Comparison of ENCODE assay signal across 16 cellular contexts in the genomic region with DNA sequence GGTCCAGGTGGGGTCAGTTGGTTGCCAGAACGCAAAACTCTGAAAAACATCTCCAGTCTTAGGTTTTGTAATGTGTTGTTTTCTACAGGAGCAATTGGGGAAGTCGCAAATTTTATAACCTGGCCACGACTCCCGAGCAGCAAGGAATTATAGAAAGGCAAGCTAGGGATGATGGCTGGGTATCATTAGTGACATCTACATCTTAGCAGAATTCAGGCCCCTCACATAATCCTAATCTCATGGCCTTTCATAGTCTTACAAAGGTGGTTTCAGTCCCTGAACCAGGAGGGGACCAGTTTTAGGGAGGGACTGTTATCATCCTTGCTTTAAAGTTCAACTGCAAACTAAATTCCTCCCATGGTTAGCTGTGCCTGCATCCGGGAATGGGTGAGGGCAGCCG.
"Had no signal": no experiment of that assay in that cellular context is flagged by ENCODE, and none has a peak within 500 bp of the region (broad histone marks: within the 10 kb centered on the region; RNA-seq: fewer than 3 reads in every experiment).

No MANE protein-coding gene starts in this region.

- H3K36me3 ChIP-seq: brain microvascular endothelial cell, ovary, upper lobe of right lung had no signal

- ATAC-seq: activated CD4-positive, CD25-positive, alpha-beta regulatory T cell treated with anti-CD3 and anti-CD28 coated beads, Interleukin-2, amount 50 U/mL, for 24 hours; stimulated activated naive CD8-positive, alpha-beta T cell treated with anti-CD3 and anti-CD28 coated beads, Interleukin-15, Interleukin-2, amounts not matched to agents 100 U/mL and 50 U/mL, for 24 hours; upper lobe of right lung had no signal

- H3K27me3 ChIP-seq: brain microvascular endothelial cell, ovary, upper lobe of right lung had no signal

- H3K4me3 Mint-ChIP-seq: activated T-cell treated with anti-CD3 and anti-CD28 coated beads, Interleukin-2, amount 50 U/mL, for 24 hours had no signal

- DNase-seq: activated gamma-delta T cell treated with Interleukin-2 at 50 U/mL for 16 hours; activated T-cell treated with anti-CD3 and anti-CD28 coated beads, Interleukin-2, amount 50 U/mL, for 24 hours; amniotic stem cell; brain microvascular endothelial cell; dermis blood vessel endothelial cell; erythroblast; hypothalamus; kidney glomerular epithelial cell; mesendoderm; ovary; stimulated activated CD4-positive, alpha-beta T cell treated with anti-CD3 and anti-CD28 coated beads, Interleukin-12 subunit alpha, Interleukin-12 subunit beta, amount 100 ng/mL, for 4 hours; stimulated activated CD4-positive, alpha-beta T cell treated with anti-CD3 and anti-CD28 coated beads, Interleukin-2, amount 100 ng/mL, for 48 hours; stimulated activated naive CD8-positive, alpha-beta T cell treated with anti-CD3 and anti-CD28 coated beads, Interleukin-15, Interleukin-2, amounts not matched to agents 100 U/mL and 50 U/mL, for 24 hours; upper lobe of right lung had no signal

- H3K27ac ChIP-seq: brain microvascular endothelial cell, ovary, SK-N-MC, upper lobe of right lung had no signal

- H3K27me3 Mint-ChIP-seq: activated T-cell treated with anti-CD3 and anti-CD28 coated beads, Interleukin-2, amount 50 U/mL, for 24 hours had no signal

- H3K9me3 ChIP-seq: ovary, upper lobe of right lung had no signal

- H3K4me3 ChIP-seq: ovary, SK-N-MC, upper lobe of right lung had no signal
